ENCODE assay signal across 8 cellular contexts in genomic region chr19:18865973-18866799, GRCh38. TPM values are rescaled to one million over a fixed set of nuclear protein-coding genes. Genes with fewer than 3 reads are reported as not detected.
DNase-seq lines count a peak whose midpoint lies in the region; ATAC-seq and TF ChIP-seq lines count a peak whose summit lies in the region.

No MANE protein-coding gene starts in this region.

- intact Hi-C loops in cardiac septum (cut with DNase I): no loop called here
- intact Hi-C loops in psoas muscle (cut with DNase I): no loop called here

- peaks cover 22% of the 10 kb centered on the region for H3K36me3 Mint-ChIP-seq in activated naive CD8-positive, alpha-beta T cell treated with anti-CD3 and anti-CD28 coated beads for 36 hours

- peaks cover 11% of the 10 kb centered on the region for H3K27me3 Mint-ChIP-seq in activated naive CD8-positive, alpha-beta T cell treated with anti-CD3 and anti-CD28 coated beads for 36 hours

- no peak overlapping the region for H3K27ac Mint-ChIP-seq in activated naive CD8-positive, alpha-beta T cell treated with anti-CD3 and anti-CD28 coated beads for 36 hours

- no peak overlapping the region for H3K4me3 ChIP-seq in psoas muscle

- peak; percentile 98 for TF ChIP-seq CTCF in psoas muscle (IDR thresholded peaks at IDR 0.05)

- H3K4me1 ChIP-seq in psoas muscle: no peaks in the 10 kb centered on the region

- ATAC-seq in psoas muscle (peak; percentile 83 to 88 (median 85)), GM21786 (IDR thresholded peaks at IDR 0.05; ENCODE audit: unreplicated experiment) (no peak)

- peaks cover 9 to 75% of the 10 kb centered on the region in 2 donors for H3K36me3 ChIP-seq in psoas muscle (ENCODE audit: insufficient read depth in 1 of 2, low read depth in 1 of 2)

- H3K4me3 Mint-ChIP-seq in activated naive CD8-positive, alpha-beta T cell treated with anti-CD3 and anti-CD28 coated beads for 36 hours: no peak overlapping the region

- 40 to 50% (median 42%) methylated on average over 37 to 38 of the region's 38 CpGs for WGBS in psoas muscle, 3 donors

- no peaks in the 10 kb centered on the region for H3K4me1 Mint-ChIP-seq in activated naive CD8-positive, alpha-beta T cell treated with anti-CD3 and anti-CD28 coated beads for 36 hours

- no peak overlapping the region for H3K27ac ChIP-seq in psoas muscle

- H3K9me3 ChIP-seq in psoas muscle: no peaks in the 10 kb centered on the region

- H3K9me3 Mint-ChIP-seq in activated naive CD8-positive, alpha-beta T cell treated with anti-CD3 and anti-CD28 coated beads for 36 hours: no peaks in the 10 kb centered on the region

- H3K27me3 ChIP-seq in psoas muscle (ENCODE audit: insufficient read depth in 3 of 3, low read length in 2 of 3): peaks cover 0 to 2% (median 0%) of the 10 kb centered on the region in 3 donors

- peak; percentile 94 for DNase-seq in AG20443 (ENCODE audit: low spot score)
- peak; percentile 43 for DNase-seq in HCEC 1CT
- DNase-seq in SKM-1 (lab: John Stamatoyannopoulos, UW; ENCODE audit: unreplicated experiment): peak; percentile 15
- peak; percentile 72 for DNase-seq in activated naive CD8-positive, alpha-beta T cell treated with anti-CD3 and anti-CD28 coated beads for 36 hours
- DNase-seq in cardiac septum (ENCODE audit: low spot score): peak; percentile 84
- DNase-seq in psoas muscle: peak; percentile 71 to 80
- DNase-seq in dedifferentiated amniotic fluid mesenchymal stem cell (ENCODE audit: extremely low spot score): no peak

RNA-seq across cellular contexts. Expression of gene CERS1, which starts 29.8 kb away (rescaled TPM):
- total RNA-seq in activated naive CD8-positive, alpha-beta T cell treated with anti-CD3 and anti-CD28 coated beads for 36 hours: under 1 TPM; 0.19 to 0.28 TPM
- 1.8 TPM for total RNA-seq in cardiac septum
- total RNA-seq in psoas muscle: 1 to 10 TPM; 4.3 to 6.4 (median 5.3) TPM
- 1 to 10 TPM; 2.1 to 4.6 (median 4.0) TPM for polyA plus RNA-seq in psoas muscle

RNA-seq across cellular contexts. Expression of gene UPF1, which starts 34.4 kb away (rescaled TPM):
- 10 to 100 TPM; 78.9 to 84.6 TPM for total RNA-seq in activated naive CD8-positive, alpha-beta T cell treated with anti-CD3 and anti-CD28 coated beads for 36 hours
- 40.2 TPM for total RNA-seq in cardiac septum
- total RNA-seq in psoas muscle: 10 to 100 TPM; 34.6 to 45.0 (median 37.9) TPM
- 10 to 100 TPM; 15.6 to 34.5 (median 34.4) TPM for polyA plus RNA-seq in psoas muscle

RNA-seq across cellular contexts. Expression of gene COPE, which starts 53.0 kb away (rescaled TPM):
- 100 to 1,000 TPM; 169 to 174 TPM for total RNA-seq in activated naive CD8-positive, alpha-beta T cell treated with anti-CD3 and anti-CD28 coated beads for 36 hours
- total RNA-seq in cardiac septum (133 TPM), psoas muscle (100 to 1,000 TPM in 3 of 4 donors, 10 to 100 TPM in 1; 91.5 to 110 (median 105) TPM)
- 100 to 1,000 TPM; 117 to 173 (median 130) TPM for polyA plus RNA-seq in psoas muscle

RNA-seq across cellular contexts. Expression of gene DDX49, which starts 53.3 kb away (rescaled TPM):
- 10 to 100 TPM; 87.4 to 89.2 TPM for total RNA-seq in activated naive CD8-positive, alpha-beta T cell treated with anti-CD3 and anti-CD28 coated beads for 36 hours
- total RNA-seq in cardiac septum (22.9 TPM), psoas muscle (10 to 100 TPM; 27.2 to 35.3 (median 30.3) TPM)
- polyA plus RNA-seq in psoas muscle: 10 to 100 TPM; 47.2 to 73.1 (median 47.7) TPM
